ENCODE assay signal across 1 cellular context in genomic region chr1:167544447-167544846, GRCh38.
TF ChIP-seq lines count a peak whose summit lies in the region.

No MANE protein-coding gene starts in this region.

TF ChIP-seq in IMR-90, 13 proteins besides CTCF, POLR2A, EP300 and RAD21:
- peak; percentile 87 for TF ChIP-seq CEBPB (IDR thresholded peaks at IDR 0.05; ENCODE audit: low read depth, low read length)
- TF ChIP-seq, protein P1, sequence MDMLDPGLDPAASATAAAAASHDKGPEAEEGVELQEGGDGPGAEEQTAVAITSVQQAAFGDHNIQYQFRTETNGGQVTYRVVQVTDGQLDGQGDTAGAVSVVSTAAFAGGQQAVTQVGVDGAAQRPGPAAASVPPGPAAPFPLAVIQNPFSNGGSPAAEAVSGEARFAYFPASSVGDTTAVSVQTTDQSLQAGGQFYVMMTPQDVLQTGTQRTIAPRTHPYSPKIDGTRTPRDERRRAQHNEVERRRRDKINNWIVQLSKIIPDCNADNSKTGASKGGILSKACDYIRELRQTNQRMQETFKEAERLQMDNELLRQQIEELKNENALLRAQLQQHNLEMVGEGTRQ (IDR thresholded peaks at IDR 0.05; ENCODE audit: low read depth, low read length), result no peak
TF ChIP-seq in IMR-90: peak in this region for 1.
